Comparison of ENCODE assay signal across 17 cellular contexts in the genomic region with DNA sequence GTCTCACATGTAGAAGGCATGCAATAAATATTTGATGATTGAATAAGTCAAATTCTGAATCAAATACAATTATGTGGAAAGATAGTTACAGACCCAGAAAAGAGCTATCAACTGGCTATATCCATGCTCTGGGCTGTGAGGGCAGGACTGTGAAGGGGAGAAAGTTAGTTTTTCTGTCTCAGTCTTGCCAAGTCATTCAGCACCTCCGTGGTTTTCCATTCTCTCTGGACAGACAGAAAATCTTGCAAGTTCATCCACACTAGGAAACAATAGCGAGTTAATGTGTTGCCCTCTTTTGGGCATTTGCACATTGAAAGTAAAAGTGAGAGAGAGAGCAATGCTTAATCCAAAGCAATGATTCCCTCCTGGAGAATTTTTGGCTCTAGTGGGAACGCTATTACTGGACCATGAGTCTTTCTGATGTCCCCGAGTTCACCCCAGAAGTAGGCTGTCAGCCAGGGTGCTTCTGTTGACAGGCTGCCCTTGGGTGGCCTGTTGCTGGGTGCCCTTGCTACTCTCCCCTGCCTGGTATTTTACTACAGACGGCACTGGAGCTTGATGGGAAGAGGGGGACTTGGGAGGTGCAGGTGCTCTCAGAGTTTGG.
DNase-seq lines count a peak whose midpoint lies in the region; ATAC-seq, FAIRE-seq and TF ChIP-seq lines count a peak whose summit lies in the region.
"Had no signal": no experiment of that assay in that cellular context is flagged by ENCODE, and none has a peak within 500 bp of the region (broad histone marks: within the 10 kb centered on the region; RNA-seq: fewer than 3 reads in every experiment).

No MANE protein-coding gene starts in this region.

- RAD21 ChIA-PET in GM12878 (lab: Charles Lee; ENCODE audit: unreplicated experiment), result no interaction called here

- intact Hi-C loops in GM12878 (cut with micrococcal nuclease; ENCODE audit: unreplicated experiment), result no loop called here
- intact Hi-C loops in left ventricle myocardium superior (cut with micrococcal nuclease), result no loop called here

- H4K20me1 ChIP-seq in GM12878 (ENCODE audit: control insufficient read depth, insufficient read depth), result no peaks in the 10 kb centered on the region

- H3K4me3 ChIP-seq in GM12878, result no peak overlapping the region
- H3K4me3 ChIP-seq: tibial artery had no signal

- POLR2A ChIA-PET in GM12878 (lab: Charles Lee), result no interaction called here

- ATAC-seq in GM12878 (peak; percentile 38; the same call in 2 of the 3 replicates), left ventricle myocardium superior (peak; percentile 96), HG03460 (IDR thresholded peaks at IDR 0.05; ENCODE audit: unreplicated experiment) (no peak), GM19023 (IDR thresholded peaks at IDR 0.05; ENCODE audit: unreplicated experiment) (no peak)
- ATAC-seq: activated T-cell treated with anti-CD3 and anti-CD28 coated beads, Interleukin-2, amount 50 U/mL, for 4 hours; esophagus mucosa; T-cell had no signal

- no peak for TF ChIP-seq CTCF in GM12878 (IDR thresholded peaks at IDR 0.05 in 2 of 3, conservative IDR thresholded peaks at IDR 0.05 in 1 of 3; ENCODE audit: control insufficient read depth in 2 of 3, extremely low read depth in 1 of 3, insufficient read depth in 1 of 3, low read depth in 3 of 3, low read length in 3 of 3)

- no peak for TF ChIP-seq POLR2A in GM12878 (IDR thresholded peaks at IDR 0.05; ENCODE audit: low read depth, low read length)

- in situ Hi-C loops in GM12878 (cut with MboI), result no loop called here

- SMC1A ChIA-PET in GM12878 (lab: Charles Lee; ENCODE audit: uncharacterized antibody, unreplicated experiment), result no interaction called here

- no peak overlapping the region for H3K9ac ChIP-seq in GM12878 (ENCODE audit: control insufficient read depth, insufficient read depth, low read length)

- BruUV-seq in GM12878 (replicated peaks; lab: Mats Ljungman, UMichigan), result no TSS peak

- H3K9me3 ChIP-seq in GM12878 (replicated peaks; ENCODE audit: control insufficient read depth, insufficient read depth, low read length), result no peaks in the 10 kb centered on the region
- H3K9me3 ChIP-seq: tibial artery had no signal

- peak overlapping the region; percentile 3; the same call in 1 of the 2 replicates for H2AFZ ChIP-seq in GM12878 (ENCODE audit: control insufficient read depth, low read depth, low read length)

- H3K4me1 ChIP-seq in GM12878 (ENCODE audit: control insufficient read depth, insufficient read depth, low read length), result peaks cover 10% of the 10 kb centered on the region

- H3K27ac ChIP-seq in GM12878 (ENCODE audit: control insufficient read depth, insufficient read depth), result no peak overlapping the region
- H3K27ac ChIP-seq: tibial artery had no signal

- H3K79me2 ChIP-seq in GM12878 (ENCODE audit: control insufficient read depth, insufficient read depth, low read length), result no peaks in the 10 kb centered on the region

- CTCF ChIA-PET in GM12878 (lab: Yijun Ruan, JAX), result interaction anchor here (1.3 kb wide), 1 partner anchor 245 kb away, joined by 4 read pairs; a partner anchor contains a TSS

- FAIRE-seq in GM12878 (lab: Jason Lieb, UNC) (no peak), HTR-8/SVneo (lab: Jason Lieb, UNC) (no peak)

- no peak for TF ChIP-seq RAD21 in GM12878 (IDR thresholded peaks at IDR 0.05; ENCODE audit: insufficient read depth, low read depth, low read length)

- H3K36me3 ChIP-seq in GM12878 (ENCODE audit: control insufficient read depth in 2 of 2, insufficient read depth in 2 of 2, low read length in 1 of 2), result no peaks in the 10 kb centered on the region
- H3K36me3 ChIP-seq: tibial artery had no signal

- peak overlapping the region; percentile 30; the same call in 1 of the 2 replicates for H3K4me2 ChIP-seq in GM12878 (ENCODE audit: control insufficient read depth, insufficient read depth)

- 33% methylated on average over 5 of the region's 5 CpGs for WGBS in GM12878 (ENCODE audit: insufficient coverage, insufficient replicate concordance, low lambda C conversion rate, missing lambda C conversion rate)

- DNase-seq in GM04503 (ENCODE audit: low read depth), result peak; percentile 6
- DNase-seq in GM12878 (ENCODE audit: low read depth, low spot score), result no peak
- peak; percentile 79 for DNase-seq in left ventricle myocardium superior
- DNase-seq in renal cortical epithelial cell (ENCODE audit: low read depth), result peak; percentile 89
- no peak for DNase-seq in activated CD4-positive, alpha-beta T cell treated with anti-CD3 and anti-CD28 coated beads for 1 hour
- DNase-seq in HTR-8/SVneo (ENCODE audit: insufficient read length, low spot score), result no peak
- DNase-seq: activated CD4-positive, alpha-beta T cell treated with anti-CD3 and anti-CD28 coated beads, Interleukin-2, amount 10 ng/mL, durations not matched to agents 7 days and 5 days; activated T-cell treated with anti-CD3 and anti-CD28 coated beads, Interleukin-2, amount 50 U/mL, for 4 hours; cortex of kidney; DMS79; NCI-H1105 treated with DMSO at 0.1 percent for 48 hours; NCI-H446; T-cell had no signal

- TF ChIP-seq EP300 in GM12878 (IDR thresholded peaks at IDR 0.05; ENCODE audit: borderline replicate concordance in 1 of 2, control insufficient read depth in 1 of 2, low read depth in 2 of 2, low read length in 2 of 2), result no peak

- H3K27me3 ChIP-seq in GM12878 (replicated peaks in 1 of 2; ENCODE audit: control insufficient read depth in 2 of 2, insufficient read depth in 2 of 2, low read length in 1 of 2), result no peaks in the 10 kb centered on the region
- H3K27me3 ChIP-seq: tibial artery had no signal

TF ChIP-seq in GM12878, 131 proteins besides CTCF, POLR2A, EP300 and RAD21 (continues in another document):
- TF ChIP-seq POLR2AphosphoS5 (IDR thresholded peaks at IDR 0.05; ENCODE audit: low read length) (no peak), MEF2B (IDR thresholded peaks at IDR 0.05; ENCODE audit: partially characterized antibody, poor library complexity, severe bottlenecking) (no peak), HDAC2 (IDR thresholded peaks at IDR 0.05) (no peak), RUNX3 (IDR thresholded peaks at IDR 0.05; ENCODE audit: low read length) (no peak), BRCA1 (IDR thresholded peaks at IDR 0.05; ENCODE audit: low read depth, low read length) (no peak), POLR2AphosphoS2 (IDR thresholded peaks at IDR 0.05; ENCODE audit: low read depth, low read length) (no peak), IRF5 (IDR thresholded peaks at IDR 0.05; ENCODE audit: borderline replicate concordance) (no peak)
- TF ChIP-seq, protein P1, sequence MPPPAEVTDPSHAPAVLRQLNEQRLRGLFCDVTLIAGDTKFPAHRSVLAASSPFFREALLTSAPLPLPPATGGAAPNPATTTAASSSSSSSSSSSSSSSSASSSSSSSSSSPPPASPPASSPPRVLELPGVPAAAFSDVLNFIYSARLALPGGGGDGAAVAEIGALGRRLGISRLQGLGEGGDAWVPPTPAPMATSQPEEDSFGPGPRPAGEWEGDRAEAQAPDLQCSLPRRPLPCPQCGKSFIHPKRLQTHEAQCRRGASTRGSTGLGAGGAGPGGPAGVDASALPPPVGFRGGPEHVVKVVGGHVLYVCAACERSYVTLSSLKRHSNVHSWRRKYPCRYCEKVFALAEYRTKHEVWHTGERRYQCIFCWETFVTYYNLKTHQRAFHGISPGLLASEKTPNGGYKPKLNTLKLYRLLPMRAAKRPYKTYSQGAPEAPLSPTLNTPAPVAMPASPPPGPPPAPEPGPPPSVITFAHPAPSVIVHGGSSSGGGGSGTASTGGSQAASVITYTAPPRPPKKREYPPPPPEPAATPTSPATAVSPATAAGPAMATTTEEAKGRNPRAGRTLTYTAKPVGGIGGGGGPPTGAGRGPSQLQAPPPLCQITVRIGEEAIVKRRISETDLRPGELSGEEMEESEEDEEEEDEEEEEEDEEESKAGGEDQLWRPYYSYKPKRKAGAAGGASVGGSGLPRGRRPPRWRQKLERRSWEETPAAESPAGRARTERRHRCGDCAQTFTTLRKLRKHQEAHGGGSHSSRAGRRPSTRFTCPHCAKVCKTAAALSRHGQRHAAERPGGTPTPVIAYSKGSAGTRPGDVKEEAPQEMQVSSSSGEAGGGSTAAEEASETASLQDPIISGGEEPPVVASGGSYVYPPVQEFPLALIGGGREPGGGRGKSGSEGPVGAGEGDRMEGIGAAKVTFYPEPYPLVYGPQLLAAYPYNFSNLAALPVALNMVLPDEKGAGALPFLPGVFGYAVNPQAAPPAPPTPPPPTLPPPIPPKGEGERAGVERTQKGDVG (CRISPR knock-in tag; IDR thresholded peaks at IDR 0.05), result no peak
- TF ChIP-seq, protein P2, sequence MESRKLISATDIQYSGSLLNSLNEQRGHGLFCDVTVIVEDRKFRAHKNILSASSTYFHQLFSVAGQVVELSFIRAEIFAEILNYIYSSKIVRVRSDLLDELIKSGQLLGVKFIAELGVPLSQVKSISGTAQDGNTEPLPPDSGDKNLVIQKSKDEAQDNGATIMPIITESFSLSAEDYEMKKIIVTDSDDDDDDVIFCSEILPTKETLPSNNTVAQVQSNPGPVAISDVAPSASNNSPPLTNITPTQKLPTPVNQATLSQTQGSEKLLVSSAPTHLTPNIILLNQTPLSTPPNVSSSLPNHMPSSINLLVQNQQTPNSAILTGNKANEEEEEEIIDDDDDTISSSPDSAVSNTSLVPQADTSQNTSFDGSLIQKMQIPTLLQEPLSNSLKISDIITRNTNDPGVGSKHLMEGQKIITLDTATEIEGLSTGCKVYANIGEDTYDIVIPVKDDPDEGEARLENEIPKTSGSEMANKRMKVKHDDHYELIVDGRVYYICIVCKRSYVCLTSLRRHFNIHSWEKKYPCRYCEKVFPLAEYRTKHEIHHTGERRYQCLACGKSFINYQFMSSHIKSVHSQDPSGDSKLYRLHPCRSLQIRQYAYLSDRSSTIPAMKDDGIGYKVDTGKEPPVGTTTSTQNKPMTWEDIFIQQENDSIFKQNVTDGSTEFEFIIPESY (IDR thresholded peaks at IDR 0.05), result no peak

Comparison
In these comparisons a context has a peak if more than half of its experiments do, and no peak if none do; other contexts are left out.
1. DNase-seq: peak in GM04503 (single experiment), left ventricle myocardium superior (single experiment) and renal cortical epithelial cell (single experiment); none in GM12878 (single experiment), activated CD4-positive, alpha-beta T cell treated with anti-CD3 and anti-CD28 coated beads for 1 hour (single experiment) and HTR-8/SVneo (single experiment).
2. ATAC-seq: peak in GM12878 (single experiment) and left ventricle myocardium superior (single experiment); none in HG03460 (single experiment) and GM19023 (single experiment).